ENCODE assay signal across 8 cellular contexts in genomic region chr7:1691601-1692499, GRCh38. TPM values are rescaled to one million over a fixed set of nuclear protein-coding genes. Genes with fewer than 3 reads are reported as not detected.
DNase-seq lines count a peak whose midpoint lies in the region; ATAC-seq and TF ChIP-seq lines count a peak whose summit lies in the region.
"Had no signal": no experiment of that assay in that cellular context is flagged by ENCODE, and none has a peak within 500 bp of the region (broad histone marks: within the 10 kb centered on the region; RNA-seq: fewer than 3 reads in every experiment).

No MANE protein-coding gene starts in this region.

- peaks cover 38% of the 10 kb centered on the region for H3K36me3 Mint-ChIP-seq in brain

- H3K27me3 Mint-ChIP-seq in brain: no peaks in the 10 kb centered on the region

- intact Hi-C loops in PC-3 (cut with micrococcal nuclease): no loop called here

- H4K20me1 ChIP-seq in PC-3 (ENCODE audit: low read length): no peaks in the 10 kb centered on the region

- H3K27ac Mint-ChIP-seq in brain: peak overlapping the region in 4 of 5 experiments; percentile 48 to 82 (median 64)

- peaks cover 9 to 17% (median 15%) of the 10 kb centered on the region in 5 experiments for H3K9me3 Mint-ChIP-seq in brain

- H3K36me3 ChIP-seq in PC-3 (ENCODE audit: low read depth, low read length) (no peaks in the 10 kb centered on the region), kidney epithelial cell (ENCODE audit: control insufficient read depth, insufficient read depth, low read length) (no peaks in the 10 kb centered on the region)

- no peaks in the 10 kb centered on the region for H3K9me3 ChIP-seq in PC-3 (ENCODE audit: low read length)

- H3K4me2 ChIP-seq in PC-3 (ENCODE audit: low read length): no peak overlapping the region

- no peak for TF ChIP-seq POLR2A in erythroblast (IDR thresholded peaks at IDR 0.05; ENCODE audit: low read length)

- peak; percentile 39 for ATAC-seq in PC-3

- H3K9ac ChIP-seq in PC-3 (ENCODE audit: low read length): no peak overlapping the region

- no peaks in the 10 kb centered on the region for H3K9me2 ChIP-seq in PC-3 (replicated peaks; ENCODE audit: low read length)

- no peak overlapping the region for H3K4me3 ChIP-seq in PC-3 (ENCODE audit: low read length)
- H3K4me3 ChIP-seq in kidney epithelial cell (ENCODE audit: low read depth, low read length): no peak overlapping the region

- TF ChIP-seq CTCF in PC-3 (conservative IDR thresholded peaks at IDR 0.05; ENCODE audit: low read depth, low read length) (no peak), brain (conservative IDR thresholded peaks at IDR 0.05) (no peak), kidney epithelial cell (IDR thresholded peaks at IDR 0.05; ENCODE audit: insufficient read depth, low read length, poor library complexity, severe bottlenecking) (no peak)

- CTCF ChIA-PET in PC-3 (lab: Charles Lee): no interaction called here

- DNase-seq in PC-3 (peak; percentile 14), kidney epithelial cell (ENCODE audit: low read depth) (peak; percentile 87), substantia nigra (lab: John Stamatoyannopoulos, UW) (peak in 36 of 49 donors; percentile 23 to 74 (median 50)), erythroblast (lab: John Stamatoyannopoulos, UW) (no peak), NCI-H446 treated with DMSO at 0.1 percent for 48 hours (lab: John Stamatoyannopoulos, UW) (no peak)
- no peak for DNase-seq in central memory CD4-positive, alpha-beta T cell
- DNase-seq: NCI-H510A had no signal

- no peak overlapping the region for H3K4me3 Mint-ChIP-seq in brain

- no peaks in the 10 kb centered on the region for H3F3A ChIP-seq in PC-3 (ENCODE audit: low read length, unreplicated experiment)

- H3K27me3 ChIP-seq in PC-3 (ENCODE audit: low read length): peaks cover 50% of the 10 kb centered on the region
- peaks cover 45% of the 10 kb centered on the region for H3K27me3 ChIP-seq in kidney epithelial cell (ENCODE audit: control insufficient read depth, insufficient read depth, low read length)

- no peaks in the 10 kb centered on the region for H3K4me1 ChIP-seq in PC-3 (ENCODE audit: insufficient read depth, low read length)

- no peaks in the 10 kb centered on the region for H3K79me2 ChIP-seq in PC-3 (ENCODE audit: low read length)

- H3K27ac ChIP-seq in PC-3 (ENCODE audit: low read length): no peak overlapping the region
- peak overlapping the region; percentile 64 for H3K27ac ChIP-seq in substantia nigra (ENCODE audit: low read depth, low read length, poor library complexity, severe bottlenecking)

- POLR2A ChIA-PET in PC-3 (lab: Charles Lee; ENCODE audit: unreplicated experiment): no interaction called here

- H3K4me1 Mint-ChIP-seq in brain: peaks cover 68% of the 10 kb centered on the region

- no TSS peak for BruUV-seq in PC-3 (replicated peaks; lab: Mats Ljungman, UMichigan)

- no peak overlapping the region for H2AFZ ChIP-seq in PC-3 (ENCODE audit: low read length)

RNA-seq across cellular contexts. Expression of gene ELFN1, which starts 21.8 kb away (rescaled TPM):
- total RNA-seq in PC-3 (2014; rRNA removed) (0.69 and 0.75 TPM in 2 replicates), kidney epithelial cell (0.55 and 0.71 TPM in 2 replicates)
- polyA plus RNA-seq in brain (ENCODE audit: insufficient read depth, low read depth, low replicate concordance): 1.2 TPM

Comparison
In these comparisons a context has a peak if more than half of its experiments do, and no peak if none do; other contexts are left out.
1. DNase-seq: peak in PC-3 (single experiment), kidney epithelial cell (single experiment) and substantia nigra (36 of 49); none in central memory CD4-positive, alpha-beta T cell (single experiment), erythroblast (0 of 2) and NCI-H446 treated with DMSO at 0.1 percent for 48 hours (single experiment).